Comparison of ENCODE assay signal across 7 cellular contexts in genomic region chr3:26233374-26233773, GRCh38.
"Had no signal": no experiment of that assay in that cellular context is flagged by ENCODE, and none has a peak within 500 bp of the region (broad histone marks: within the 10 kb centered on the region; RNA-seq: fewer than 3 reads in every experiment).

No MANE protein-coding gene starts in this region.

- FAIRE-seq: H1, H54, HTR-8/SVneo had no signal

- DNase-seq: H9, HCEC 1CT, KBM-7 had no signal

- ATAC-seq: GM23338 had no signal

- H3K4me2 ChIP-seq: GM23338 had no signal

- H3K4me3 ChIP-seq: GM23338 had no signal

- H2AFZ ChIP-seq: GM23338 had no signal
